Comparison of ENCODE assay signal across 1 cellular context in the genomic region with DNA sequence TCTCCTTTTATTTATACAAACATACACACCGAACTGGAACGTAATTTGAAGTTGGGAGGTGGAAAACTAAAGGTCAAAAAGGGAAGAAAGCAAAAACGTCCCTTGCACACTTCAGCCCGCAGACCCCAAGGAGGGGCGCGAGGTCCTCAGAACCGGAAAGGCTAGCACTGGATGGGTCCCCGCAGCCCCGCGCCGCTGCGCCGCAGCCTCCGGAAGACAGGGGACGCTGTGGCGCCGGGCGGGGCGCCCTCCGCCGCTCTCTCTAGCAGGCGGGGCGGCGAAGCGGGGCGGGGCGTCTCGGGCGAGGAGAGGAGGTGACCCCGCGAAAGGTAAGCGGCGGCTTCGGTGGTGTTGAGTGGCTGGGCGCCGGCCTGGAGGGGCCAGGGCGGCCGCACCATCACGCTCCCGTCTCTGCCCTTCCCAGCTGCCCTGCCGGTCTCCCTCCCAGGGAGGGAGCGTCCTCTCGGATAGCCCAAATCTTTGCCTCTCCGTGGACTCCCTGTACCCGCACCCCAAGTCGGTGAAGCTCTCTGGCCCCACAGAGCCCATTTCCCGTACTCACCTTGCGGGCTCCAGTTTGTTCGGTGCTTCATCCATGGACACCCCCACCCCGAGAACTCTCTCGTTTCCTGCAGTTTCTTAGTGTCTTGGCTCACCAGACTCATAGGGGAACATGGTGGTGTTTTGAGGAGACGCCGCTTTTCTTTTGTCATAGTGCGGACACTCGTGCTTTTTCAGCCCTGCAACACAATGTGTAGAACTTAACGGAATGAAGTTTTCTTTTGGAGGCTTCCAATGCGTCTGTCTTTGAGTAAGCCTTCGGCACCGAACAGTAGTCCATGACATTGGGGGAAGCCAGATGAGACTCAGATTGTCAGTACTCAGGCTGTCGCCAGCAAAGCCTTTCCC.
TF ChIP-seq lines count a peak whose summit lies in the region.

Gene SMIM8 (plus strand): TSS at position 285 of the 909 bp plus-strand sequence. CDS start 14,444 bp downstream, outside the sequence.

TF ChIP-seq in HepG2, 621 proteins besides CTCF, POLR2A, EP300 and RAD21 (continued from another document and continues in another):
- TF ChIP-seq, protein P1, sequence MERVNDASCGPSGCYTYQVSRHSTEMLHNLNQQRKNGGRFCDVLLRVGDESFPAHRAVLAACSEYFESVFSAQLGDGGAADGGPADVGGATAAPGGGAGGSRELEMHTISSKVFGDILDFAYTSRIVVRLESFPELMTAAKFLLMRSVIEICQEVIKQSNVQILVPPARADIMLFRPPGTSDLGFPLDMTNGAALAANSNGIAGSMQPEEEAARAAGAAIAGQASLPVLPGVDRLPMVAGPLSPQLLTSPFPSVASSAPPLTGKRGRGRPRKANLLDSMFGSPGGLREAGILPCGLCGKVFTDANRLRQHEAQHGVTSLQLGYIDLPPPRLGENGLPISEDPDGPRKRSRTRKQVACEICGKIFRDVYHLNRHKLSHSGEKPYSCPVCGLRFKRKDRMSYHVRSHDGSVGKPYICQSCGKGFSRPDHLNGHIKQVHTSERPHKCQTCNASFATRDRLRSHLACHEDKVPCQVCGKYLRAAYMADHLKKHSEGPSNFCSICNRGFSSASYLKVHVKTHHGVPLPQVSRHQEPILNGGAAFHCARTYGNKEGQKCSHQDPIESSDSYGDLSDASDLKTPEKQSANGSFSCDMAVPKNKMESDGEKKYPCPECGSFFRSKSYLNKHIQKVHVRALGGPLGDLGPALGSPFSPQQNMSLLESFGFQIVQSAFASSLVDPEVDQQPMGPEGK (CRISPR knock-in tag; IDR thresholded peaks at IDR 0.05): peak; percentile 68
- no peak for TF ChIP-seq TBP (CRISPR knock-in tag; IDR thresholded peaks at IDR 0.05)
- TF ChIP-seq ZNF546 (CRISPR knock-in tag; conservative IDR thresholded peaks at IDR 0.05): no peak
- TF ChIP-seq, protein P2, sequence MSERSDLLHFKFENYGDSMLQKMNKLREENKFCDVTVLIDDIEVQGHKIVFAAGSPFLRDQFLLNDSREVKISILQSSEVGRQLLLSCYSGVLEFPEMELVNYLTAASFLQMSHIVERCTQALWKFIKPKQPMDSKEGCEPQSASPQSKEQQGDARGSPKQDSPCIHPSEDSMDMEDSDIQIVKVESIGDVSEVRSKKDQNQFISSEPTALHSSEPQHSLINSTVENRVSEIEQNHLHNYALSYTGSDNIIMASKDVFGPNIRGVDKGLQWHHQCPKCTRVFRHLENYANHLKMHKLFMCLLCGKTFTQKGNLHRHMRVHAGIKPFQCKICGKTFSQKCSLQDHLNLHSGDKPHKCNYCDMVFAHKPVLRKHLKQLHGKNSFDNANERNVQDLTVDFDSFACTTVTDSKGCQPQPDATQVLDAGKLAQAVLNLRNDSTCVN (CRISPR knock-in tag; IDR thresholded peaks at IDR 0.05; ENCODE audit: borderline replicate concordance): no peak
- TF ChIP-seq ZNF773 (CRISPR knock-in tag; IDR thresholded peaks at IDR 0.05; ENCODE audit: borderline replicate concordance): peak; percentile 68; the same call in 1 of the 2 replicates
- no peak for TF ChIP-seq ZNF678 (CRISPR knock-in tag; IDR thresholded peaks at IDR 0.05)
- peak; percentile 90 for TF ChIP-seq ZNF776 (CRISPR knock-in tag; IDR thresholded peaks at IDR 0.05)
- no peak; the same call in 1 of the 2 replicates for TF ChIP-seq CENPBD1 (CRISPR knock-in tag; IDR thresholded peaks at IDR 0.05; ENCODE audit: borderline replicate concordance, low read depth)
- TF ChIP-seq NCOR1 (IDR thresholded peaks at IDR 0.05; ENCODE audit: borderline replicate concordance, low read length): no peak
- no peak for TF ChIP-seq NCOA5 (CRISPR knock-in tag; IDR thresholded peaks at IDR 0.05)
- peak; percentile 97 for TF ChIP-seq ZNF264 (CRISPR knock-in tag; IDR thresholded peaks at IDR 0.05)
- no peak for TF ChIP-seq ZNF12 (CRISPR knock-in tag; IDR thresholded peaks at IDR 0.05)
- no peak; the same call in 1 of the 2 replicates for TF ChIP-seq ZSCAN21 (CRISPR knock-in tag; IDR thresholded peaks at IDR 0.05; ENCODE audit: borderline replicate concordance)
- peak; percentile 88 for TF ChIP-seq HBP1 (CRISPR knock-in tag; IDR thresholded peaks at IDR 0.05; ENCODE audit: low read depth)
- TF ChIP-seq SUZ12 (IDR thresholded peaks at IDR 0.05; ENCODE audit: low read depth, low read length): no peak
- TF ChIP-seq, protein P3, sequence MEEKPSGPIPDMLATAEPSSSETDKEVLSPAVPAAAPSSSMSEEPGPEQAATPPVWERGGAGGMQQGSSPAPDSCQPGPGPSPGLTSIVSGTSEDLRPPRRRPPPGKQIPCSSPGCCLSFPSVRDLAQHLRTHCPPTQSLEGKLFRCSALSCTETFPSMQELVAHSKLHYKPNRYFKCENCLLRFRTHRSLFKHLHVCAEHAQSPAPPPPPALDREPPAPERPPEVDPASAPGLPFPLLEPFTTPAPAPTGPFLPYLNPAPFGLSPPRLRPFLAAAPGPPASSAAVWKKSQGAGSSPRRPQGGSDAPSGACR (CRISPR knock-in tag; IDR thresholded peaks at IDR 0.05): peak; percentile 74; the same call in 1 of the 2 replicates
- TF ChIP-seq ZNF30 (CRISPR knock-in tag; IDR thresholded peaks at IDR 0.05): 0 out of 2 replicates have a peak, but pooled peaks have one; percentile 27
- no peak for TF ChIP-seq ZNF850 (CRISPR knock-in tag; conservative IDR thresholded peaks at IDR 0.05)
- TF ChIP-seq ZZZ3 (CRISPR knock-in tag; IDR thresholded peaks at IDR 0.05; ENCODE audit: borderline replicate concordance): no peak; the same call in 1 of the 2 replicates
- TF ChIP-seq ZNF639 (CRISPR knock-in tag; conservative IDR thresholded peaks at IDR 0.05): peak; percentile 84
- TF ChIP-seq ZNF720 (CRISPR knock-in tag; IDR thresholded peaks at IDR 0.05): no peak
- TF ChIP-seq ISL2 (CRISPR knock-in tag; IDR thresholded peaks at IDR 0.05): peak; percentile 82
- no peak for TF ChIP-seq DZIP1 (CRISPR knock-in tag; IDR thresholded peaks at IDR 0.05)
- TF ChIP-seq NR2F6 (IDR thresholded peaks at IDR 0.05): no peak; the same call in 1 of the 2 replicates
- TF ChIP-seq NR2F6 (CRISPR knock-in tag; IDR thresholded peaks at IDR 0.05): peak; percentile 31; the same call in 1 of the 2 replicates
- no peak for TF ChIP-seq MBD4 (IDR thresholded peaks at IDR 0.05; ENCODE audit: borderline replicate concordance, low read length)
- TF ChIP-seq ASH2L (IDR thresholded peaks at IDR 0.05; ENCODE audit: insufficient read length, low read depth, low read length): peak; percentile 80
- TF ChIP-seq RXRA (CRISPR knock-in tag; IDR thresholded peaks at IDR 0.05): peak; percentile 80
- TF ChIP-seq HMGXB3 (CRISPR knock-in tag; IDR thresholded peaks at IDR 0.05; ENCODE audit: borderline replicate concordance): no peak
- peak; percentile 90 for TF ChIP-seq ZSCAN31 (CRISPR knock-in tag; IDR thresholded peaks at IDR 0.05; ENCODE audit: low read depth)
- TF ChIP-seq PRDM10 (CRISPR knock-in tag; IDR thresholded peaks at IDR 0.05; ENCODE audit: low read depth): no peak
- TF ChIP-seq ZNF143 (CRISPR knock-in tag; IDR thresholded peaks at IDR 0.05): peak; percentile 73
- peak; percentile 33 for TF ChIP-seq AGO1 (IDR thresholded peaks at IDR 0.05; ENCODE audit: low read depth, low read length, poor library complexity, severe bottlenecking)
- TF ChIP-seq, protein P4, sequence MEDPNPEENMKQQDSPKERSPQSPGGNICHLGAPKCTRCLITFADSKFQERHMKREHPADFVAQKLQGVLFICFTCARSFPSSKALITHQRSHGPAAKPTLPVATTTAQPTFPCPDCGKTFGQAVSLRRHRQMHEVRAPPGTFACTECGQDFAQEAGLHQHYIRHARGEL (CRISPR knock-in tag; IDR thresholded peaks at IDR 0.05): peak; percentile 57; the same call in 1 of the 2 replicates
- TF ChIP-seq ZNF879 (CRISPR knock-in tag; IDR thresholded peaks at IDR 0.05): no peak
